Comparison of ENCODE assay signal across 1 cellular context in the genomic region with DNA sequence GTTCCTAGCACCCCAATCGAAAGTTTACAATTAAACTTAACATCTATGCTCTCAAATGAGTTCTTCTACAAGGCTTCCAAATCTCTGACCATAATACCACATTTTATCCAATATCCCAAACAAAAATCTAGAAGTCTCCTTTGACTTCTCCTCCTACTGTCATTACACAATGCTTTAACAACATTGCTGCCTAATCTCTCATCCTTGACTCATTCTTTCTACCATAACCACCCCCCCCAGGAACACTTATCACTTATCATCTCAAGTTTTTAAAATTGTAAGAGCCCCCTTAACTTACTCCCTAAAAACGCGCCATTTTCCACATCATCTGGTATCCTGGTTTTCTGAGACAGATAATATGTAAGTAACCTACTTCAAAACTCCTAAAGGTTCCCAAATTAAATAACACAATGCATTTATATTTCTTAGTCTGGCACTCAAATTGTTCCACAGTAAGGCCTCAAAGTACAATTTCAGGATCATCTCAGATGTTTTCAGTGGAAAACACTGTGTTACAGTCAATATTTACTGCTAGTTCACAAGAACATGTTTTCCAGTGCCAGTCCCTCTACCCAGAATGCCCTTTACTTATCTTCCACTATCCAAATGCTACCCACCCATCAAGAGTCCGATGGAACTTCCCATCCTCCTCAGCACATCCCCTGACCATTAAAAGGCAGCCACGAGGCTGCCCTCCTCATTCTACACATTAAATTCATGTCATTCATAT.
TF ChIP-seq lines count a peak whose summit lies in the region.

No MANE protein-coding gene starts in this region.

TF ChIP-seq in SK-N-SH treated with all-trans-retinoic acid at 6 μM for 48 hours, 23 proteins besides CTCF, POLR2A, EP300 and RAD21 (continued from another document):
- TF ChIP-seq, protein P1, sequence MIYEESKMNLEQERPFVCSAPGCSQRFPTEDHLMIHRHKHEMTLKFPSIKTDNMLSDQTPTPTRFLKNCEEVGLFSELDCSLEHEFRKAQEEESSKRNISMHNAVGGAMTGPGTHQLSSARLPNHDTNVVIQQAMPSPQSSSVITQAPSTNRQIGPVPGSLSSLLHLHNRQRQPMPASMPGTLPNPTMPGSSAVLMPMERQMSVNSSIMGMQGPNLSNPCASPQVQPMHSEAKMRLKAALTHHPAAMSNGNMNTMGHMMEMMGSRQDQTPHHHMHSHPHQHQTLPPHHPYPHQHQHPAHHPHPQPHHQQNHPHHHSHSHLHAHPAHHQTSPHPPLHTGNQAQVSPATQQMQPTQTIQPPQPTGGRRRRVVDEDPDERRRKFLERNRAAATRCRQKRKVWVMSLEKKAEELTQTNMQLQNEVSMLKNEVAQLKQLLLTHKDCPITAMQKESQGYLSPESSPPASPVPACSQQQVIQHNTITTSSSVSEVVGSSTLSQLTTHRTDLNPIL (CRISPR knock-in tag; IDR thresholded peaks at IDR 0.05; ENCODE audit: low read depth): no peak
- TF ChIP-seq CSDC2 (CRISPR knock-in tag; IDR thresholded peaks at IDR 0.05): no peak
- no peak for TF ChIP-seq CSRNP3 (CRISPR knock-in tag; IDR thresholded peaks at IDR 0.05)
- no peak for TF ChIP-seq ZFP3 (CRISPR knock-in tag; IDR thresholded peaks at IDR 0.05)
- no peak for TF ChIP-seq ZNF565 (CRISPR knock-in tag; conservative IDR thresholded peaks at IDR 0.05; ENCODE audit: low read depth)
- TF ChIP-seq TCF4 (CRISPR knock-in tag; IDR thresholded peaks at IDR 0.05; ENCODE audit: borderline replicate concordance): no peak
- no peak for TF ChIP-seq PATZ1 (CRISPR knock-in tag; IDR thresholded peaks at IDR 0.05; ENCODE audit: borderline replicate concordance)
- TF ChIP-seq, protein P2, sequence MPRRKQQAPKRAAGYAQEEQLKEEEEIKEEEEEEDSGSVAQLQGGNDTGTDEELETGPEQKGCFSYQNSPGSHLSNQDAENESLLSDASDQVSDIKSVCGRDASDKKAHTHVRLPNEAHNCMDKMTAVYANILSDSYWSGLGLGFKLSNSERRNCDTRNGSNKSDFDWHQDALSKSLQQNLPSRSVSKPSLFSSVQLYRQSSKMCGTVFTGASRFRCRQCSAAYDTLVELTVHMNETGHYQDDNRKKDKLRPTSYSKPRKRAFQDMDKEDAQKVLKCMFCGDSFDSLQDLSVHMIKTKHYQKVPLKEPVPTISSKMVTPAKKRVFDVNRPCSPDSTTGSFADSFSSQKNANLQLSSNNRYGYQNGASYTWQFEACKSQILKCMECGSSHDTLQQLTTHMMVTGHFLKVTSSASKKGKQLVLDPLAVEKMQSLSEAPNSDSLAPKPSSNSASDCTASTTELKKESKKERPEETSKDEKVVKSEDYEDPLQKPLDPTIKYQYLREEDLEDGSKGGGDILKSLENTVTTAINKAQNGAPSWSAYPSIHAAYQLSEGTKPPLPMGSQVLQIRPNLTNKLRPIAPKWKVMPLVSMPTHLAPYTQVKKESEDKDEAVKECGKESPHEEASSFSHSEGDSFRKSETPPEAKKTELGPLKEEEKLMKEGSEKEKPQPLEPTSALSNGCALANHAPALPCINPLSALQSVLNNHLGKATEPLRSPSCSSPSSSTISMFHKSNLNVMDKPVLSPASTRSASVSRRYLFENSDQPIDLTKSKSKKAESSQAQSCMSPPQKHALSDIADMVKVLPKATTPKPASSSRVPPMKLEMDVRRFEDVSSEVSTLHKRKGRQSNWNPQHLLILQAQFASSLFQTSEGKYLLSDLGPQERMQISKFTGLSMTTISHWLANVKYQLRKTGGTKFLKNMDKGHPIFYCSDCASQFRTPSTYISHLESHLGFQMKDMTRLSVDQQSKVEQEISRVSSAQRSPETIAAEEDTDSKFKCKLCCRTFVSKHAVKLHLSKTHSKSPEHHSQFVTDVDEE (CRISPR knock-in tag; IDR thresholded peaks at IDR 0.05): no peak
- no peak for TF ChIP-seq ARNTL (CRISPR knock-in tag; IDR thresholded peaks at IDR 0.05; ENCODE audit: borderline replicate concordance, low read depth)
- TF ChIP-seq ZNF8 (CRISPR knock-in tag; IDR thresholded peaks at IDR 0.05): no peak
